26 cellular contexts compared by ENCODE assay signal in the genomic region with DNA sequence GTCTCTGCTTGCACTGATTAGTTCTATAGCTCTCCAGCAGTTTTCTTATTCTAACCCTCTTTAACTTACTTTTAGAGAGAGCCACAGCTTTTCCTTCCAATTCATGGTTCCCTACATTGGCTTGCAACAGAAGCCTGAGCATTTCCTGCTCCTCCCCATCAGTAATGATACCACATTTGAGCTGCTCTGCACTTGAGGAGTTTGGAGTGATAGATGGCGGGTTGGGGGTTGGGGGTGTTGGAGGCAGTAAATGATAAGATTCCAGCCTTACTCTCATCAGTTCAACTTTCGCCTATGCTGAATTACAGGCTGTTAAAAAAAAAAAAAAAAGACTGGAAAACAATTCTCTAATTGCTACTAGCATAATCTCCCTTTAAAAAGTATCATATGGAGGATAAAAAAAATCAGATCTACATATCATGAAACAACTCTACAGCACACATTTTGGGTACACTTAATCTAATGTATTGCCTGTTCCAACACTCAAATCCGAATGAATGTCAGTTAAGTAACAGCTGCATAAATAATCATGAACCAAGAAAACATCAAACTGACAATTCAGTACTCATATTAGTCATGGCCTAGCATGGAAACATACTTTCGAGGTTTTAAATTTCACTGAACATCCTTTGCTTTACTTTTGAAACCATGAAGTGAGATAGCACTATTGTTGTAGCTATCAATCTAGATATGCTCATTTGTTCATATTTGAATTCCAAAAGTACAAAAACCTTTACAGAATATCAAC.
A peak's percentile ranks its signal among the peaks of the same experiment; 100 is the strongest.
DNase-seq lines count a peak whose midpoint lies in the region; ATAC-seq and TF ChIP-seq lines count a peak whose summit lies in the region.
"Had no signal": no experiment of that assay in that cellular context is flagged by ENCODE, and none has a peak within 500 bp of the region (broad histone marks: within the 10 kb centered on the region; RNA-seq: fewer than 3 reads in every experiment).

No MANE protein-coding gene starts in this region.

- H3K36me3 Mint-ChIP-seq in type B pancreatic cell: peaks cover 27% of the 10 kb centered on the region
- H3K36me3 Mint-ChIP-seq: activated CD8-positive, alpha-beta memory T cell treated with anti-CD3 and anti-CD28 coated beads, Interleukin-2, amount 10 ng/mL, durations not matched to agents 7 days and 5 days; activated naive CD8-positive, alpha-beta T cell had no signal

- peak overlapping the region; percentile 29 for H3K27ac Mint-ChIP-seq in type B pancreatic cell
- H3K27ac Mint-ChIP-seq: activated CD4-positive, alpha-beta T cell treated with anti-CD3 and anti-CD28 coated beads for 36 hours; activated CD8-positive, alpha-beta memory T cell treated with anti-CD3 and anti-CD28 coated beads, Interleukin-2, amount 10 ng/mL, durations not matched to agents 7 days and 5 days; activated naive CD8-positive, alpha-beta T cell; activated T-helper 1 cell treated with anti-CD3 and anti-CD28 coated beads, Interleukin-12 subunit alpha, Interleukin-12 subunit beta, Interleukin-2, Interleukin-4 antibody, amounts not matched to agents 30 ng/mL and 10 ng/mL and 1 ng/mL, durations not matched to agents 14 hours and 24 hours and 36 hours; dendritic cell treated with granulocyte-macrophage colony-stimulating factor and Interleukin-4, amounts not matched to agents 40 ng/mL and 50 ng/mL, for 4 days; HFFc6 had no signal

- H3K9me3 Mint-ChIP-seq in type B pancreatic cell: no peaks in the 10 kb centered on the region
- H3K9me3 Mint-ChIP-seq: activated T-helper 1 cell treated with anti-CD3 and anti-CD28 coated beads, Interleukin-12 subunit alpha, Interleukin-12 subunit beta, Interleukin-2, Interleukin-4 antibody, amounts not matched to agents 30 ng/mL and 10 ng/mL and 1 ng/mL, durations not matched to agents 14 hours and 24 hours and 36 hours; dendritic cell treated with granulocyte-macrophage colony-stimulating factor and Interleukin-4, amounts not matched to agents 40 ng/mL and 50 ng/mL, for 4 days; HFFc6 had no signal

- DNase-seq in SJCRH30 (peak in 1 of 2 experiments; percentile 76), fibroblast of the conjunctiva (ENCODE audit: low read depth) (peak; percentile 50), type B pancreatic cell (ENCODE audit: extremely low spot score, unreplicated experiment) (no peak), NCI-H128 (lab: John Stamatoyannopoulos, UW; ENCODE audit: unreplicated experiment) (no peak)
- DNase-seq: activated CD4-positive, alpha-beta T cell treated with anti-CD3 and anti-CD28 coated beads for 36 hours; activated CD8-positive, alpha-beta memory T cell treated with anti-CD3 and anti-CD28 coated beads, Interleukin-2, amount 10 ng/mL, durations not matched to agents 7 days and 5 days; AML-193; brain microvascular endothelial cell; foreskin keratinocyte; HFFc6; hippocampal formation; KG1; NCI-H1048; NCI-H2029 treated with DMSO at 0.1 percent for 48 hours; NCI-H526 treated with DMSO at 0.1 percent for 48 hours; nucleus accumbens; spleen; stimulated activated CD4-positive, alpha-beta T cell treated with anti-CD3 and anti-CD28 coated beads, Interleukin-4, amount 100 ng/mL, for 4 hours; stomach; upper lobe of left lung had no signal

- no peak overlapping the region for H3K4me3 Mint-ChIP-seq in type B pancreatic cell
- H3K4me3 Mint-ChIP-seq: activated CD4-positive, alpha-beta T cell treated with anti-CD3 and anti-CD28 coated beads for 36 hours; activated CD8-positive, alpha-beta memory T cell treated with anti-CD3 and anti-CD28 coated beads, Interleukin-2, amount 10 ng/mL, durations not matched to agents 7 days and 5 days; activated naive CD8-positive, alpha-beta T cell; activated T-helper 1 cell treated with anti-CD3 and anti-CD28 coated beads, Interleukin-12 subunit alpha, Interleukin-12 subunit beta, Interleukin-2, Interleukin-4 antibody, amounts not matched to agents 30 ng/mL and 10 ng/mL and 1 ng/mL, durations not matched to agents 14 hours and 24 hours and 36 hours; dendritic cell treated with granulocyte-macrophage colony-stimulating factor and Interleukin-4, amounts not matched to agents 40 ng/mL and 50 ng/mL, for 4 days; HFFc6 had no signal

- H3K27me3 Mint-ChIP-seq in type B pancreatic cell: no peaks in the 10 kb centered on the region
- H3K27me3 Mint-ChIP-seq: activated CD4-positive, alpha-beta T cell treated with anti-CD3 and anti-CD28 coated beads for 36 hours; activated CD8-positive, alpha-beta memory T cell treated with anti-CD3 and anti-CD28 coated beads, Interleukin-2, amount 10 ng/mL, durations not matched to agents 7 days and 5 days; activated naive CD8-positive, alpha-beta T cell; dendritic cell treated with granulocyte-macrophage colony-stimulating factor and Interleukin-4, amounts not matched to agents 40 ng/mL and 50 ng/mL, for 4 days had no signal

- H3K36me3 ChIP-seq in SJCRH30: peaks cover 7% of the 10 kb centered on the region
- H3K36me3 ChIP-seq: brain microvascular endothelial cell, spleen had no signal

- H3K9me3 ChIP-seq in SJCRH30 (replicated peaks): no peaks in the 10 kb centered on the region
- H3K9me3 ChIP-seq: spleen, stomach, upper lobe of left lung had no signal

- TF ChIP-seq CTCF in type B pancreatic cell (conservative IDR thresholded peaks at IDR 0.05): no peak

- peaks cover 17% of the 10 kb centered on the region for H3K4me1 Mint-ChIP-seq in type B pancreatic cell (ENCODE audit: unreplicated experiment)
- H3K4me1 Mint-ChIP-seq: activated CD4-positive, alpha-beta T cell treated with anti-CD3 and anti-CD28 coated beads for 36 hours; activated CD8-positive, alpha-beta memory T cell treated with anti-CD3 and anti-CD28 coated beads, Interleukin-2, amount 10 ng/mL, durations not matched to agents 7 days and 5 days had no signal

- H3K4me3 ChIP-seq in SJCRH30: no peak overlapping the region
- H3K4me3 ChIP-seq: spleen, stomach, upper lobe of left lung had no signal

- H3K4me1 ChIP-seq in SJCRH30: peaks cover 25% of the 10 kb centered on the region
- H3K4me1 ChIP-seq: spleen had no signal

- peak overlapping the region; percentile 52 for H3K27ac ChIP-seq in SJCRH30
- H3K27ac ChIP-seq: brain microvascular endothelial cell, foreskin keratinocyte, spleen, stomach, upper lobe of left lung had no signal

- no peaks in the 10 kb centered on the region for H3K27me3 ChIP-seq in SJCRH30
- H3K27me3 ChIP-seq: brain microvascular endothelial cell, foreskin keratinocyte, spleen, stomach, upper lobe of left lung had no signal

- ATAC-seq in GM21786 (IDR thresholded peaks at IDR 0.05; ENCODE audit: unreplicated experiment) (peak; percentile 40), HG03095 (IDR thresholded peaks at IDR 0.05; ENCODE audit: unreplicated experiment) (no peak), GM21367 (IDR thresholded peaks at IDR 0.05; ENCODE audit: unreplicated experiment) (no peak)
- ATAC-seq: activated CD4-positive, alpha-beta T cell treated with anti-CD3 and anti-CD28 coated beads for 36 hours; activated CD8-positive, alpha-beta memory T cell treated with anti-CD3 and anti-CD28 coated beads, Interleukin-2, amount 10 ng/mL, durations not matched to agents 7 days and 5 days; foreskin keratinocyte had no signal
